Comparison of ENCODE assay signal across 8 cellular contexts in genomic region chr20:34559311-34560140, GRCh38. TPM values are rescaled to one million over a fixed set of nuclear protein-coding genes. Genes with fewer than 3 reads are reported as not detected.
DNase-seq lines count a peak whose midpoint lies in the region; ATAC-seq lines count a peak whose summit lies in the region.

No MANE protein-coding gene starts in this region.

- no peaks in the 10 kb centered on the region for H3K9me3 Mint-ChIP-seq in IgD-negative memory B cell

- no peaks in the 10 kb centered on the region for H3K27me3 ChIP-seq in iPS DF 6.9 (ENCODE audit: control insufficient read depth, insufficient read depth, low read length)
- no peaks in the 10 kb centered on the region for H3K27me3 ChIP-seq in skeletal muscle satellite cell (ENCODE audit: control insufficient read depth, insufficient read depth, low read length)

- H3K4me1 Mint-ChIP-seq in IgD-negative memory B cell: peaks cover 4 to 14% (median 10%) of the 10 kb centered on the region in 3 donors

- WGBS in iPS DF 6.9 (ENCODE audit: insufficient coverage, insufficient read length): no CpG with 5 or more reads among the region's 43 CpGs

- H3K9me3 ChIP-seq in iPS DF 6.9 (ENCODE audit: control insufficient read depth, insufficient read depth, low read length) (no peaks in the 10 kb centered on the region), skeletal muscle satellite cell (replicated peaks; ENCODE audit: low read length) (no peaks in the 10 kb centered on the region)

- H3K4me3 Mint-ChIP-seq in IgD-negative memory B cell: peak overlapping the region; percentile 65 to 88 (median 82)

- ATAC-seq in HG02885 (IDR thresholded peaks at IDR 0.05; ENCODE audit: poor library complexity, unreplicated experiment): no peak

- H3K9ac ChIP-seq in skeletal muscle satellite cell (ENCODE audit: low read depth, low read length): peak overlapping the region; percentile 91

- no peak for DNase-seq in iPS DF 6.9 (ENCODE audit: low read depth, low spot score)
- no peak for DNase-seq in HuH-7.5 (ENCODE audit: low spot score)
- no peak for DNase-seq in stimulated activated CD4-positive, alpha-beta T cell treated with anti-CD3 and anti-CD28 coated beads, Interleukin-2, amount 100 ng/mL, for 24 hours
- DNase-seq in NK-92 treated with Interleukin-12 subunit alpha and Interleukin-12 subunit beta, amount 100 ng/mL, for 24 hours (lab: John Stamatoyannopoulos, UW): no peak

- H3K4me2 ChIP-seq in skeletal muscle satellite cell (ENCODE audit: low read length): peak overlapping the region; percentile 85

- H3K4me3 ChIP-seq in iPS DF 6.9 (ENCODE audit: low read length) (peak overlapping the region; percentile 83; the same call in 1 of the 2 replicates), skeletal muscle satellite cell (ENCODE audit: low read length) (peak overlapping the region; percentile 95)

- no peaks in the 10 kb centered on the region for H3K36me3 Mint-ChIP-seq in IgD-negative memory B cell

- 0 out of 2 replicates have a peak, but pooled peaks cover 2% of the 10 kb centered on the region for H3K36me3 ChIP-seq in iPS DF 6.9 (ENCODE audit: control insufficient read depth, insufficient read depth, low read length)
- peaks cover 4% of the 10 kb centered on the region for H3K36me3 ChIP-seq in skeletal muscle satellite cell (ENCODE audit: insufficient read depth, low read length)

- peaks cover 4% of the 10 kb centered on the region for H3K4me1 ChIP-seq in iPS DF 6.9 (ENCODE audit: control insufficient read depth, insufficient read depth, low read length)
- peaks cover 11% of the 10 kb centered on the region for H3K4me1 ChIP-seq in skeletal muscle satellite cell (ENCODE audit: control insufficient read depth, insufficient read depth, low read length)

- H3K27ac ChIP-seq in angular gyrus (ENCODE audit: low read depth, low read length): peak overlapping the region; percentile 68
- no peak overlapping the region for H3K27ac ChIP-seq in iPS DF 6.9 (ENCODE audit: low read length)

- H3K27me3 Mint-ChIP-seq in IgD-negative memory B cell: no peaks in the 10 kb centered on the region

- peak overlapping the region; percentile 92 to 94 (median 93) for H3K27ac Mint-ChIP-seq in IgD-negative memory B cell

RNA-seq across cellular contexts. Expression of gene MAP1LC3A, which starts 1.0 kb away (rescaled TPM):
- 8.6 TPM for polyA plus RNA-seq in IgD-negative memory B cell
- 11.7 and 26.0 TPM in 2 replicates for total RNA-seq in skeletal muscle satellite cell (2012; rRNA removed)

RNA-seq across cellular contexts. Expression of gene DYNLRB1, which starts 43.3 kb away (rescaled TPM):
- polyA plus RNA-seq in IgD-negative memory B cell: 333 TPM
- total RNA-seq in skeletal muscle satellite cell (2012; rRNA removed): 51.2 and 64.9 TPM in 2 replicates
